10 cellular contexts compared by ENCODE assay signal in genomic region chr19:56348289-56348877, GRCh38. TPM values are rescaled to one million over a fixed set of nuclear protein-coding genes. Genes with fewer than 3 reads are reported as not detected.
A peak's percentile ranks its signal among the peaks of the same experiment; 100 is the strongest.
DNase-seq lines count a peak whose midpoint lies in the region; FAIRE-seq and TF ChIP-seq lines count a peak whose summit lies in the region.
"Had no signal": no experiment of that assay in that cellular context is flagged by ENCODE, and none has a peak within 500 bp of the region (broad histone marks: within the 10 kb centered on the region; RNA-seq: fewer than 3 reads in every experiment).

No MANE protein-coding gene starts in this region.

- H3K4me1 Mint-ChIP-seq in mesothelial cell of epicardium: no peaks in the 10 kb centered on the region

- H3K27me3 Mint-ChIP-seq in mesothelial cell of epicardium (ENCODE audit: low read depth): no peaks in the 10 kb centered on the region
- H3K27me3 Mint-ChIP-seq: memory B cell had no signal

- FAIRE-seq in GM19239 (lab: Jason Lieb, UNC): no peak
- FAIRE-seq: colon had no signal

- no peak overlapping the region for H3K4me3 ChIP-seq in foreskin fibroblast (ENCODE audit: low read depth in 1 of 2, low read length in 2 of 2)

- peaks cover 33% of the 10 kb centered on the region for H3K9me3 Mint-ChIP-seq in mesothelial cell of epicardium
- H3K9me3 Mint-ChIP-seq: memory B cell had no signal

- H3K36me3 Mint-ChIP-seq in mesothelial cell of epicardium: no peaks in the 10 kb centered on the region
- H3K36me3 Mint-ChIP-seq: memory B cell had no signal

- peak; percentile 33; the same call in 1 of the 2 replicates for TF ChIP-seq CTCF in GM12874 (IDR thresholded peaks at IDR 0.05; ENCODE audit: insufficient read depth, low read depth, low read length)
- peak; percentile 24 for TF ChIP-seq CTCF in foreskin fibroblast (IDR thresholded peaks at IDR 0.05; ENCODE audit: low read depth, low read length)
- no peak for TF ChIP-seq CTCF in mesothelial cell of epicardium (IDR thresholded peaks at IDR 0.05; ENCODE audit: unreplicated experiment)

- H3K27ac Mint-ChIP-seq in mesothelial cell of epicardium: no peak overlapping the region
- H3K27ac Mint-ChIP-seq: memory B cell had no signal

- H3K4me3 Mint-ChIP-seq in mesothelial cell of epicardium: no peak overlapping the region
- H3K4me3 Mint-ChIP-seq: memory B cell had no signal

- peak; percentile 54 for DNase-seq in DMS53 (lab: John Stamatoyannopoulos, UW)
- DNase-seq in DMS53 treated with DMSO at 0.1 percent for 48 hours (lab: John Stamatoyannopoulos, UW; ENCODE audit: unreplicated experiment): no peak
- DNase-seq in RKO (ENCODE audit: low spot score): peak; percentile 74
- peak in 1 of 2 donors; percentile 16 for DNase-seq in foreskin fibroblast
- DNase-seq in GM19239 (ENCODE audit: insufficient read length, low spot score): no peak
- DNase-seq in mesothelial cell of epicardium (ENCODE audit: low spot score in 2 of 2, unreplicated experiment in 2 of 2): no peak
- DNase-seq in NCI-H1436 treated with DMSO at 0.1 percent for 48 hours (lab: John Stamatoyannopoulos, UW): no peak

RNA-seq across cellular contexts. Expression of gene ZSCAN5A, which starts 33.7 kb away (rescaled TPM):
- total RNA-seq in mesothelial cell of epicardium: 14.8 to 18.8 TPM (median 15.3 TPM) in 3 replicates

RNA-seq across cellular contexts. Expression of gene ZNF582, which starts 45.0 kb away (rescaled TPM):
- total RNA-seq in mesothelial cell of epicardium: 5.1 to 5.6 TPM (median 5.1 TPM) in 3 replicates

RNA-seq across cellular contexts. Expression of gene ZNF583, which starts 55.7 kb away (rescaled TPM):
- total RNA-seq in mesothelial cell of epicardium: 9.1 to 10.1 TPM (median 9.9 TPM) in 3 replicates

Comparison
In these comparisons a context has a peak if more than half of its experiments do, and no peak if none do; other contexts are left out.
1. DNase-seq: peak in DMS53 (single experiment) and RKO (single experiment); none in DMS53 treated with DMSO at 0.1 percent for 48 hours (single experiment), GM19239 (single experiment), mesothelial cell of epicardium (0 of 2) and NCI-H1436 treated with DMSO at 0.1 percent for 48 hours (single experiment).